ENCODE assay signal across 9 cellular contexts in genomic region chr12:115916910-115917668, GRCh38.
DNase-seq lines count a peak whose midpoint lies in the region; ATAC-seq lines count a peak whose summit lies in the region.
"Had no signal": no experiment of that assay in that cellular context is flagged by ENCODE, and none has a peak within 500 bp of the region (broad histone marks: within the 10 kb centered on the region; RNA-seq: fewer than 3 reads in every experiment).

No MANE protein-coding gene starts in this region.

- H3K27me3 Mint-ChIP-seq in naive B cell, result peaks cover 46 to 69% (median 67%) of the 10 kb centered on the region in 3 donors

- no peaks in the 10 kb centered on the region for H3K36me3 ChIP-seq in esophagus (ENCODE audit: control insufficient read depth in 2 of 2, insufficient read depth in 2 of 2, low read length in 1 of 2)

- H3K27ac Mint-ChIP-seq in naive B cell, result peak overlapping the region in 4 of 6 donors; percentile 14 to 85 (median 68)
- no peak overlapping the region for H3K27ac Mint-ChIP-seq in stimulated activated effector memory CD8-positive, alpha-beta T cell treated with anti-CD3 and anti-CD28 coated beads, Interleukin-12 subunit alpha, Interleukin-12 subunit beta, amount 100 ng/mL, for 72 hours
- H3K27ac Mint-ChIP-seq: activated naive CD8-positive, alpha-beta T cell had no signal

- peak overlapping the region; percentile 35 for H3K4me3 ChIP-seq in esophagus (ENCODE audit: low read depth in 1 of 2, low read length in 2 of 2)

- H3K4me1 Mint-ChIP-seq in naive B cell, result peaks cover 0 to 5% (median 2%) of the 10 kb centered on the region in 3 donors
- no peaks in the 10 kb centered on the region for H3K4me1 Mint-ChIP-seq in stimulated activated effector memory CD8-positive, alpha-beta T cell treated with anti-CD3 and anti-CD28 coated beads, Interleukin-12 subunit alpha, Interleukin-12 subunit beta, amount 100 ng/mL, for 72 hours

- H3K36me3 Mint-ChIP-seq in naive B cell, result peaks cover 3 to 5% of the 10 kb centered on the region in 2 donors
- H3K36me3 Mint-ChIP-seq in stimulated activated effector memory CD8-positive, alpha-beta T cell treated with anti-CD3 and anti-CD28 coated beads, Interleukin-12 subunit alpha, Interleukin-12 subunit beta, amount 100 ng/mL, for 72 hours, result no peaks in the 10 kb centered on the region
- H3K36me3 Mint-ChIP-seq: activated naive CD8-positive, alpha-beta T cell had no signal

- WGBS in esophagus, 2 donors, result 6% methylated on average over 45 to 57 of the region's 57 CpGs

- no peaks in the 10 kb centered on the region for H3K27me3 ChIP-seq in esophagus (ENCODE audit: control insufficient read depth in 1 of 2, insufficient read depth in 2 of 2, low read length in 2 of 2)

- no peak overlapping the region for H3K27ac ChIP-seq in esophagus (ENCODE audit: low read depth in 2 of 2, low read length in 1 of 2)

- H3K9me3 ChIP-seq in esophagus (ENCODE audit: control insufficient read depth in 2 of 2, insufficient read depth in 1 of 2, low read depth in 1 of 2, low read length in 1 of 2), result no peaks in the 10 kb centered on the region

- peaks cover 0 to 10% (median 3%) of the 10 kb centered on the region in 7 donors for H3K9me3 Mint-ChIP-seq in naive B cell
- peaks cover 1% of the 10 kb centered on the region for H3K9me3 Mint-ChIP-seq in stimulated activated effector memory CD8-positive, alpha-beta T cell treated with anti-CD3 and anti-CD28 coated beads, Interleukin-12 subunit alpha, Interleukin-12 subunit beta, amount 100 ng/mL, for 72 hours

- peak; percentile 32 for DNase-seq in Daoy (ENCODE audit: low read depth)
- peak; percentile 4 for DNase-seq in NCI-H2227 treated with DMSO at 0.1 percent for 48 hours (lab: John Stamatoyannopoulos, UW)
- DNase-seq in activated CD8-positive, alpha-beta memory T cell treated with anti-CD3 and anti-CD28 coated beads, Interleukin-2, amount 50 U/mL, for 4 hours, result peak; percentile 77
- DNase-seq in naive B cell, result peak; percentile 53
- peak; percentile 72 to 84 for DNase-seq in stimulated activated effector memory CD8-positive, alpha-beta T cell treated with anti-CD3 and anti-CD28 coated beads, Interleukin-12 subunit alpha, Interleukin-12 subunit beta, amount 100 ng/mL, for 72 hours (ENCODE audit: low spot score in 2 of 2)
- no peak for DNase-seq in dedifferentiated amniotic fluid mesenchymal stem cell (ENCODE audit: extremely low spot score)

- peak overlapping the region in 4 of 8 donors; percentile 26 to 61 (median 29) for H3K4me3 Mint-ChIP-seq in naive B cell
- H3K4me3 Mint-ChIP-seq in stimulated activated effector memory CD8-positive, alpha-beta T cell treated with anti-CD3 and anti-CD28 coated beads, Interleukin-12 subunit alpha, Interleukin-12 subunit beta, amount 100 ng/mL, for 72 hours, result peak overlapping the region; percentile 20
- H3K4me3 Mint-ChIP-seq: activated naive CD8-positive, alpha-beta T cell had no signal

- no peaks in the 10 kb centered on the region for H3K4me1 ChIP-seq in esophagus (ENCODE audit: control insufficient read depth in 2 of 2, insufficient read depth in 2 of 2, low read length in 1 of 2)

- ATAC-seq in HG02588 (IDR thresholded peaks at IDR 0.05; ENCODE audit: unreplicated experiment) (peak; percentile 54), naive B cell (ENCODE audit: low read depth in 2 of 2) (peak; percentile 70 to 74)
- ATAC-seq in stimulated activated effector memory CD8-positive, alpha-beta T cell treated with anti-CD3 and anti-CD28 coated beads, Interleukin-12 subunit alpha, Interleukin-12 subunit beta, amount 100 ng/mL, for 72 hours, result peak; percentile 66
